Comparison of ENCODE assay signal across 8 cellular contexts in the genomic region with DNA sequence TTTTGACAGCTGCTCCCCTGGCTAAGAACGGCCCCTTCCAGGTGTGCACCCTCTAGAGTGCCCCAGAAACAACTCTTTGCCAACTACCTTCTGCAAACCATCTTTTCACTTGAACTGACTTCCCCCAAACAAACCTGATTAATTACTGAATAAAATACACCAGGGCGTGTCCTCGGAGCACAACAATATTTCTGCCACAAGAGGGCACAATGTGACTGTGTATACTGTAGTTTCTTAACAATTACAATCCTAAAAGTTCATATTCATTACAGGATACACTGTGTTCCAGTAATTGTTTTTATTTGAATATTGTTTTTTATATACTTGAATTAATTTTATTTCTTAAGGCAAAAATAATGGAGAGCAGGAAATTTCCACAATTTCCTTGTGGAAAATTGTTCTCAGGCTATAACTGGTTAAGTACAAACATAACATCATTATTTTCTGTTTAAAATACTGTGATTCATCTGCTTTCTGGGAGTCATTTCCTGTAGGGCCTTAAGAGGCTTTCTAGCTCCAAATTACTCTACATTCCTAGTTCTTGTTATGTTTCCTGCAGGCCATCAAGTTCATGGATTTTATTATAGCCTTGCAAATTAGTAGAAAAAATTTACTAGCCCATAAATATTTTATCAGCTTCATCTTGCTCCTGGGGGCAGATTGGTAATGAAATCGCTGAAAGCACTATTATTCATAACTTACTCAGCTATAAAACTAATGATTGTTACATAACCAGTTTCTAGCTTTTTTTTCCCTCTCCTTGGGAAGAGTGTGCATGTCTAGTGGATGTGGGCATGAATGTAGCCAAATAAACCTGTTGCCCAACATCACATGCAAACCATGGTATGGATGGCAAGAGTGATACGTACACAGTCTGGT. TPM values are rescaled to one million over a fixed set of nuclear protein-coding genes. Genes with fewer than 3 reads are reported as not detected.
DNase-seq lines count a peak whose midpoint lies in the region; TF ChIP-seq lines count a peak whose summit lies in the region.

No MANE protein-coding gene starts in this region.

- H3K4me3 ChIP-seq in adrenal gland (no peak overlapping the region), left ventricle myocardium inferior (no peak overlapping the region), skeletal muscle satellite cell (ENCODE audit: low read length) (peak overlapping the region; percentile 49)

- peak; percentile 68 to 94 (median 84) for TF ChIP-seq CTCF in adrenal gland (IDR thresholded peaks at IDR 0.05)
- TF ChIP-seq CTCF in left ventricle myocardium inferior (IDR thresholded peaks at IDR 0.05; ENCODE audit: borderline replicate concordance) = peak; percentile 84

- H3K4me1 ChIP-seq in adrenal gland (replicated peaks in 1 of 2) = peaks cover 6 to 9% of the 10 kb centered on the region in 2 donors
- H3K4me1 ChIP-seq in left ventricle myocardium inferior = peaks cover 13% of the 10 kb centered on the region
- H3K4me1 ChIP-seq in skeletal muscle satellite cell (ENCODE audit: control insufficient read depth, insufficient read depth, low read length) = peaks cover 39% of the 10 kb centered on the region

- H3K27me3 ChIP-seq in adrenal gland (no peaks in the 10 kb centered on the region), left ventricle myocardium inferior (ENCODE audit: low read depth) (no peaks in the 10 kb centered on the region), skeletal muscle satellite cell (ENCODE audit: control insufficient read depth, insufficient read depth, low read length) (no peaks in the 10 kb centered on the region)

- H3K27ac ChIP-seq in adrenal gland = peak overlapping the region in 3 of 5 donors; percentile 14 to 33 (median 21)
- H3K27ac ChIP-seq in left ventricle myocardium inferior (replicated peaks) = peak overlapping the region; percentile 50

- no peaks in the 10 kb centered on the region for H3K36me3 ChIP-seq in adrenal gland (replicated peaks in 1 of 2)
- no peaks in the 10 kb centered on the region for H3K36me3 ChIP-seq in left ventricle myocardium inferior
- no peaks in the 10 kb centered on the region for H3K36me3 ChIP-seq in skeletal muscle satellite cell (ENCODE audit: insufficient read depth, low read length)

- 19 to 24% (median 21%) methylated on average over 5 of the region's 5 CpGs for WGBS in adrenal gland, 4 donors

- peak overlapping the region; percentile 75 for H3K4me2 ChIP-seq in skeletal muscle satellite cell (ENCODE audit: low read length)

- H3K9ac ChIP-seq in skeletal muscle satellite cell (ENCODE audit: low read depth, low read length) = peak overlapping the region; percentile 84

- no peak for TF ChIP-seq POLR2A in adrenal gland (IDR thresholded peaks at IDR 0.05)

- intact Hi-C loops in adrenal gland (cut with DNase I) = loop anchor here in 1 of 2 donors (5.0 to 10.0 kb wide), 3 partner anchors 157 to 467 kb away; no protein-coding TSS in a partner anchor
- intact Hi-C loops in left ventricle myocardium inferior (cut with micrococcal nuclease) = no loop called here

- peak; percentile 63 for DNase-seq in activated CD8-positive, alpha-beta memory T cell treated with anti-CD3 and anti-CD28 coated beads for 24 hours
- DNase-seq in activated CD8-positive, alpha-beta memory T cell treated with anti-CD3 and anti-CD28 coated beads, Interleukin-2, amount 50 U/mL, for 48 hours = no peak
- DNase-seq in MV-4-11 (lab: John Stamatoyannopoulos, UW) (peak; percentile 62), SKM-1 treated with dmso at 0.1 percent for 144 hours (lab: John Stamatoyannopoulos, UW; ENCODE audit: unreplicated experiment) (peak; percentile 43), adrenal gland (peak; percentile 33 to 78 (median 60)), left ventricle myocardium inferior (no peak), GF-D8 (lab: John Stamatoyannopoulos, UW) (no peak)

- H3K9me3 ChIP-seq in adrenal gland (replicated peaks in 1 of 3) (no peaks in the 10 kb centered on the region), left ventricle myocardium inferior (replicated peaks) (no peaks in the 10 kb centered on the region), skeletal muscle satellite cell (replicated peaks; ENCODE audit: low read length) (no peaks in the 10 kb centered on the region)

RNA-seq across cellular contexts. Expression of gene SLC22A16, which starts 51.9 kb away (rescaled TPM):
- 1 to 10 TPM in 1 of 8 donors, under 1 TPM in 3, not detected in 4; 0.11 to 1.6 (median 0.40) TPM for total RNA-seq in adrenal gland
- polyA plus RNA-seq in adrenal gland = not detected
- not detected for total RNA-seq in left ventricle myocardium inferior
- total RNA-seq in skeletal muscle satellite cell (2012; rRNA removed) = not detected in 2 replicates

Comparison
In these comparisons a context has a peak if more than half of its experiments do, and no peak if none do; other contexts are left out.
1. DNase-seq: peak in activated CD8-positive, alpha-beta memory T cell treated with anti-CD3 and anti-CD28 coated beads for 24 hours (single experiment), MV-4-11 (single experiment), SKM-1 treated with dmso at 0.1 percent for 144 hours (single experiment) and adrenal gland (7 of 7); none in activated CD8-positive, alpha-beta memory T cell treated with anti-CD3 and anti-CD28 coated beads, Interleukin-2, amount 50 U/mL, for 48 hours (single experiment), left ventricle myocardium inferior (single experiment) and GF-D8 (single experiment).